ENCODE assay signal across 10 cellular contexts in the genomic region with DNA sequence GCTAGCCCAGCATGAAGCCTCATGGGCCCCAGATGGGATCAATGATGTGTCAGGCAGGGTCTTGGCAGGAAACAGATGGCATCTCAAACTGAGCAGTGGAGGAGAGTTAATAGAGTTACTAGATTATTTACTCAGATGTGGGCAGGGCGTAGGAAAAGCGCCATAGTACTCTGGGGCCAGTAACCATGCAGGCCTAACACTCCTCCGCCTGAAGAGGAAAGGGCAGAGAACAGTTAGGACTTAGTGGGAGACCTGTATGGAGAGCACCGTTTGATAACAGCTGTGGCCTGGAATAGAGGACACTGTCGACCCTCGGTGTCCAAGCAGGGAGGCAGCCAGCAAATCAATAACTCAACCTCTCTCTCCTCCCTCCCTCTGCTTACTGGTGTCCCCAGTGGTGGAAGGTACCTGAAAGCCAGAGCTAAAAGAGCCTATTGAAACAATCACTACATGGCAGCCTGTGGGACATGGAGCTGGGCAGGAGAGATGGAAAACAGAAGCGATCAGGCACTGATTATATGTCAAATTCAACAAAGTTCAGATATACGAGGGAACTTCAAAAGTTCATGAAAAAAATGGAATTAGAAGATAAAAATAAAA.
"Had no signal": no experiment of that assay in that cellular context is flagged by ENCODE, and none has a peak within 500 bp of the region (broad histone marks: within the 10 kb centered on the region; RNA-seq: fewer than 3 reads in every experiment).

No MANE protein-coding gene starts in this region.

- ATAC-seq: activated naive CD8-positive, alpha-beta T cell treated with anti-CD3 and anti-CD28 coated beads, Interleukin-2, amount 50 U/mL, for 24 hours; activated T-helper 17 cell treated with anti-CD3 and anti-CD28 coated beads, Interleukin-2, amount 50 U/mL, for 72 hours; effector memory CD8-positive, alpha-beta T cell; heart right ventricle; upper lobe of right lung had no signal

- H3K27me3 Mint-ChIP-seq: activated naive CD8-positive, alpha-beta T cell treated with anti-CD3 and anti-CD28 coated beads, Interleukin-2, amount 50 U/mL, for 24 hours; activated T-helper 17 cell treated with anti-CD3 and anti-CD28 coated beads, Interleukin-2, amount 50 U/mL, for 72 hours; effector memory CD8-positive, alpha-beta T cell had no signal

- DNase-seq: activated naive CD4-positive, alpha-beta T cell treated with anti-CD3 and anti-CD28 coated beads for 36 hours; activated naive CD8-positive, alpha-beta T cell treated with anti-CD3 and anti-CD28 coated beads, Interleukin-2, amount 50 U/mL, for 24 hours; dermis blood vessel endothelial cell; effector memory CD8-positive, alpha-beta T cell; heart right ventricle; stimulated activated CD4-positive, alpha-beta T cell treated with anti-CD3 and anti-CD28 coated beads, Interleukin-1b, Interleukin-23, amount 100 ng/mL, for 48 hours; upper lobe of right lung had no signal

- H3K4me3 ChIP-seq: heart right ventricle, thoracic aorta, upper lobe of right lung had no signal

- H3K4me1 Mint-ChIP-seq: activated naive CD8-positive, alpha-beta T cell treated with anti-CD3 and anti-CD28 coated beads, Interleukin-2, amount 50 U/mL, for 24 hours; activated T-helper 17 cell treated with anti-CD3 and anti-CD28 coated beads, Interleukin-2, amount 50 U/mL, for 72 hours had no signal

- H3K9me3 Mint-ChIP-seq: activated naive CD4-positive, alpha-beta T cell treated with anti-CD3 and anti-CD28 coated beads for 36 hours; activated naive CD8-positive, alpha-beta T cell treated with anti-CD3 and anti-CD28 coated beads, Interleukin-2, amount 50 U/mL, for 24 hours; activated T-helper 17 cell treated with anti-CD3 and anti-CD28 coated beads, Interleukin-2, amount 50 U/mL, for 72 hours; effector memory CD8-positive, alpha-beta T cell; nephron had no signal

- H3K4me1 ChIP-seq: heart right ventricle, upper lobe of right lung had no signal

- H3K4me3 Mint-ChIP-seq: activated naive CD4-positive, alpha-beta T cell treated with anti-CD3 and anti-CD28 coated beads for 36 hours; activated naive CD8-positive, alpha-beta T cell treated with anti-CD3 and anti-CD28 coated beads, Interleukin-2, amount 50 U/mL, for 24 hours; activated T-helper 17 cell treated with anti-CD3 and anti-CD28 coated beads, Interleukin-2, amount 50 U/mL, for 72 hours; effector memory CD8-positive, alpha-beta T cell; nephron had no signal

- H3K27ac Mint-ChIP-seq: activated naive CD4-positive, alpha-beta T cell treated with anti-CD3 and anti-CD28 coated beads for 36 hours; activated naive CD8-positive, alpha-beta T cell treated with anti-CD3 and anti-CD28 coated beads, Interleukin-2, amount 50 U/mL, for 24 hours; activated T-helper 17 cell treated with anti-CD3 and anti-CD28 coated beads, Interleukin-2, amount 50 U/mL, for 72 hours; effector memory CD8-positive, alpha-beta T cell; nephron had no signal

- H3K36me3 ChIP-seq: heart right ventricle, thoracic aorta, upper lobe of right lung had no signal

- H3K27ac ChIP-seq: heart right ventricle, thoracic aorta, upper lobe of right lung had no signal

- H3K27me3 ChIP-seq: heart right ventricle, upper lobe of right lung had no signal

- H3K9me3 ChIP-seq: heart right ventricle, thoracic aorta, upper lobe of right lung had no signal
